ENCODE assay signal across 27 cellular contexts in the genomic region with DNA sequence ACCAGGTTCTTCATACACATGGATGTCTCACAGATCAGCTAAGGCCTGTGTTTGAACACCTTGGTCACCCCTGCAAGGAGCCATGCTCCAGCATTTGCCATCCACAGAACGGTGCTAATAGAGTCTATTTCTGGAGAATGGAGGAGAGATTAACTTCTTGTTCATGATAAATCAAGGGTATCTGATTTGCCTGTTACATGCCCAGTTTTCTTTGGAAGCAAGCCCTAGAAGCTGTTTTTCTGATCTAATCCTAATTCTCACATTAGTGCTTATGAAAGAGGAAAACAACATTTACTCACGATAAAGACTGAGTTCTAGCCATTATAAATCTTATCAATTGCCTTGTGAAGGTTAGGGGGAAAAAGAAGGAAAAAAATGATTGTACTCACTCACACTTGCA.
"Had no signal": no experiment of that assay in that cellular context is flagged by ENCODE, and none has a peak within 500 bp of the region (broad histone marks: within the 10 kb centered on the region; RNA-seq: fewer than 3 reads in every experiment).

No MANE protein-coding gene starts in this region.

- H3K4me3 ChIP-seq: adrenal gland, esophagus muscularis mucosa, left lung, thyroid gland, upper lobe of right lung had no signal

- ATAC-seq: activated CD8-positive, alpha-beta memory T cell treated with anti-CD3 and anti-CD28 coated beads, Interleukin-2, amount 10 ng/mL, durations not matched to agents 7 days and 5 days; activated CD8-positive, alpha-beta T cell treated with anti-CD3 and anti-CD28 coated beads, Interleukin-2, amount 10 ng/mL, durations not matched to agents 7 days and 5 days; foreskin keratinocyte; left lung; sciatic nerve; stimulated activated memory B cell treated with anti-CD40 and anti-IgM and Interleukin-4, amounts not matched to agents 10 μg/mL and 1 μg/mL and 100 μg/mL, for 72 hours; stimulated activated naive CD8-positive, alpha-beta T cell treated with anti-CD3 and anti-CD28 coated beads, Interleukin-15, amount 100 ng/mL, for 72 hours; T-helper 17 cell; upper lobe of right lung; WTC11 had no signal

- H3K4me1 ChIP-seq: foreskin keratinocyte, left lung, upper lobe of right lung had no signal

- H3K36me3 ChIP-seq: adrenal gland, esophagus muscularis mucosa, left lung, thyroid gland, upper lobe of right lung had no signal

- H3K27me3 ChIP-seq: adrenal gland, esophagus muscularis mucosa, foreskin keratinocyte, left lung, thyroid gland, upper lobe of right lung had no signal

- DNase-seq: activated CD4-positive, alpha-beta T cell treated with anti-CD3 and anti-CD28 coated beads for 1 hour; activated CD8-positive, alpha-beta memory T cell treated with anti-CD3 and anti-CD28 coated beads, Interleukin-2, amount 10 ng/mL, durations not matched to agents 7 days and 5 days; activated CD8-positive, alpha-beta T cell treated with anti-CD3 and anti-CD28 coated beads, Interleukin-2, amount 10 ng/mL, durations not matched to agents 7 days and 5 days; activated effector memory CD4-positive, alpha-beta T cell treated with Interleukin-2 at 50 U/mL for 16 hours; activated naive CD4-positive, alpha-beta T cell treated with anti-CD3 and anti-CD28 coated beads for 36 hours; activated naive CD8-positive, alpha-beta T cell treated with anti-CD3 and anti-CD28 coated beads for 36 hours; activated T-cell treated with anti-CD3 and anti-CD28 coated beads for 4 hours; adrenal gland; aorta; caudate nucleus; endodermal cell; foreskin keratinocyte; left lung; posterior cingulate gyrus; small intestine; stimulated activated CD4-positive, alpha-beta T cell treated with anti-CD3 and anti-CD28 coated beads, Interleukin-4, amount 100 ng/mL, for 4 hours; stimulated activated CD8-positive, alpha-beta memory T cell treated with anti-CD3 and anti-CD28 coated beads, Interleukin-4, amount 100 ng/mL, for 48 hours; stimulated activated naive CD8-positive, alpha-beta T cell treated with anti-CD3 and anti-CD28 coated beads, Interleukin-15, amount 100 ng/mL, for 72 hours; substantia nigra; T-helper 17 cell; T1000; thyroid gland; upper lobe of right lung had no signal

- H3K27ac ChIP-seq: adrenal gland, foreskin keratinocyte, left lung, thyroid gland, upper lobe of right lung had no signal

- H3K9me3 ChIP-seq: adrenal gland, esophagus muscularis mucosa, left lung, thyroid gland, upper lobe of right lung had no signal
